8 cellular contexts compared by ENCODE assay signal in genomic region chr9:86354882-86355399, GRCh38. TPM values are rescaled to one million over a fixed set of nuclear protein-coding genes. Genes with fewer than 3 reads are reported as not detected.
DNase-seq lines count a peak whose midpoint lies in the region; ATAC-seq and TF ChIP-seq lines count a peak whose summit lies in the region.

No MANE protein-coding gene starts in this region.

- peak overlapping the region; percentile 80 for H3K27ac Mint-ChIP-seq in activated B cell treated with CpG ODN at 0.5 μM for 24 hours

- H3K4me3 ChIP-seq in left ventricle myocardium inferior: peak overlapping the region; percentile 91
- H3K4me3 ChIP-seq in skeletal muscle cell (ENCODE audit: low read depth, low read length): peak overlapping the region; percentile 97

- intact Hi-C loops in left ventricle myocardium inferior (cut with micrococcal nuclease) (no loop called here), cardiac septum (cut with DNase I) (loop anchor here (5.0 kb wide), 1 partner anchor 592 kb away; the partner anchor contains the start of gene GAS1), activated B cell treated with CpG ODN at 0.5 μM for 24 hours (cut with micrococcal nuclease) (loop anchor here (1.0 to 2.0 kb wide), 6 partner anchors 14 to 613 kb away; partner anchors contain the start of genes GAS1 and ISCA1)

- no peaks in the 10 kb centered on the region for H3K27me3 Mint-ChIP-seq in activated B cell treated with CpG ODN at 0.5 μM for 24 hours

- no peak for ATAC-seq in activated B cell treated with CpG ODN at 0.5 μM for 24 hours (ENCODE audit: low read depth)
- no peak for ATAC-seq in foreskin keratinocyte
- no peak for ATAC-seq in GM21447 (IDR thresholded peaks at IDR 0.05; ENCODE audit: unreplicated experiment)

- H3K27ac ChIP-seq in left ventricle myocardium inferior (replicated peaks) (peak overlapping the region; percentile 96), foreskin keratinocyte (peak overlapping the region; percentile 91)

- H3K36me3 Mint-ChIP-seq in activated B cell treated with CpG ODN at 0.5 μM for 24 hours (ENCODE audit: low read depth): peaks cover 24% of the 10 kb centered on the region

- H3K4me3 Mint-ChIP-seq in activated B cell treated with CpG ODN at 0.5 μM for 24 hours: peak overlapping the region; percentile 93

- H3K4me1 Mint-ChIP-seq in activated B cell treated with CpG ODN at 0.5 μM for 24 hours: peaks cover 47% of the 10 kb centered on the region

- DNase-seq in left ventricle myocardium inferior: no peak
- DNase-seq in cardiac septum (ENCODE audit: low spot score): no peak
- no peak for DNase-seq in activated B cell treated with CpG ODN at 0.5 μM for 24 hours
- DNase-seq in foreskin keratinocyte: peak in 1 of 2 donors; percentile 18
- DNase-seq in skeletal muscle cell (ENCODE audit: low read depth): no peak
- DNase-seq in NCI-H526 (lab: John Stamatoyannopoulos, UW): no peak
- no peak for DNase-seq in GM13976 (ENCODE audit: low spot score)

- no peaks in the 10 kb centered on the region for H3K9me3 Mint-ChIP-seq in activated B cell treated with CpG ODN at 0.5 μM for 24 hours

- in situ Hi-C loops in GM13976 (cut with MboI; ENCODE audit: low sequenced_read_pairs, unreplicated experiment): no loop called here

- TF ChIP-seq CTCF in left ventricle myocardium inferior (IDR thresholded peaks at IDR 0.05; ENCODE audit: borderline replicate concordance) (peak; percentile 9), activated B cell treated with CpG ODN at 0.5 μM for 24 hours (IDR thresholded peaks at IDR 0.05) (no peak), foreskin keratinocyte (conservative IDR thresholded peaks at IDR 0.05) (no peak), GM13976 (IDR thresholded peaks at IDR 0.05; ENCODE audit: borderline replicate concordance, control extremely low read depth, extremely low read depth, insufficient read depth, missing control alignments) (no peak)

- POLR2A ChIA-PET in activated B cell treated with CpG ODN at 0.5 μM for 24 hours (lab: Charles Lee): no interaction called here

- peaks cover 17% of the 10 kb centered on the region for H3K36me3 ChIP-seq in left ventricle myocardium inferior

- peaks cover 52% of the 10 kb centered on the region for H3K4me1 ChIP-seq in left ventricle myocardium inferior
- peaks cover 30% of the 10 kb centered on the region for H3K4me1 ChIP-seq in foreskin keratinocyte

- no peaks in the 10 kb centered on the region for H3K9me3 ChIP-seq in left ventricle myocardium inferior (replicated peaks)

- H3K27me3 ChIP-seq in left ventricle myocardium inferior (ENCODE audit: low read depth): no peaks in the 10 kb centered on the region
- no peaks in the 10 kb centered on the region for H3K27me3 ChIP-seq in foreskin keratinocyte

- CTCF ChIA-PET in activated B cell treated with CpG ODN at 0.5 μM for 24 hours (lab: Charles Lee): no interaction called here

RNA-seq across cellular contexts. Expression of gene TUT7, which starts 0.7 kb away (rescaled TPM):
- 15.0 TPM for total RNA-seq in left ventricle myocardium inferior
- 14.6 TPM for total RNA-seq in cardiac septum
- 43.8 and 50.4 TPM in 2 replicates for total RNA-seq in activated B cell treated with CpG ODN at 0.5 μM for 24 hours
- total RNA-seq in foreskin keratinocyte: 26.1 and 29.8 TPM in 2 replicates
- polyA plus RNA-seq in foreskin keratinocyte: 7.3 and 7.7 TPM in 2 replicates
